In genomic region chr6:2245103-2245953, GRCh38 we compare ENCODE assay signal across 1 cellular context.
TF ChIP-seq lines count a peak whose summit lies in the region.

GMDS (minus strand) TSS chr6:2245605.

TF ChIP-seq in H1, 55 proteins besides CTCF, POLR2A, EP300 and RAD21 (continued from another document):
- TF ChIP-seq HDAC2 (IDR thresholded peaks at IDR 0.05; ENCODE audit: borderline replicate concordance in 1 of 2, low read depth in 2 of 2, low read length in 2 of 2) (peak in 1 of 2 experiments; percentile 73; a peak in 1 of 4 replicates), BCL11A (IDR thresholded peaks at IDR 0.05; ENCODE audit: low read depth in 2 of 2, low read length in 2 of 2) (no peak), MAX (IDR thresholded peaks at IDR 0.05) (peak; percentile 73), RBBP5 (IDR thresholded peaks at IDR 0.05; ENCODE audit: borderline replicate concordance, low read depth, low read length) (peak; percentile 91; the same call in 1 of the 2 replicates), PHF8 (conservative IDR thresholded peaks at IDR 0.05; ENCODE audit: low read depth, low read length) (peak; percentile 44; the same call in 1 of the 2 replicates), E2F6 (IDR thresholded peaks at IDR 0.05) (peak; percentile 60; the same call in 1 of the 2 replicates), RNF2 (IDR thresholded peaks at IDR 0.05; ENCODE audit: borderline replicate concordance, low read depth, low read length, missing control alignments, poor library complexity, severe bottlenecking) (no peak), SP1 (IDR thresholded peaks at IDR 0.05; ENCODE audit: low read depth, low read length) (no peak), USF2 (IDR thresholded peaks at IDR 0.05; ENCODE audit: low read length) (no peak), TBP (IDR thresholded peaks at IDR 0.05; ENCODE audit: low read depth, low read length) (peak; percentile 70; the same call in 1 of the 2 replicates), YY1 (IDR thresholded peaks at IDR 0.05; ENCODE audit: low read depth, low read length) (no peak)
